17 cellular contexts compared by ENCODE assay signal in genomic region chr6:18439581-18439980, GRCh38.
"Had no signal": no experiment of that assay in that cellular context is flagged by ENCODE, and none has a peak within 500 bp of the region (broad histone marks: within the 10 kb centered on the region; RNA-seq: fewer than 3 reads in every experiment).

No MANE protein-coding gene starts in this region.

- H3K9me3 Mint-ChIP-seq: activated naive CD4-positive, alpha-beta T cell treated with anti-CD3 and anti-CD28 coated beads, Interleukin-2, amount 10 ng/mL, durations not matched to agents 7 days and 5 days; activated T-helper 2 cell treated with anti-CD3 and anti-CD28 coated beads, Interferon-gamma antibody, Interleukin-2, Interleukin-4, amounts not matched to agents 10 μg/mL and 5 μg/mL and 100 μg/mL, durations not matched to agents 14 hours and 24 hours and 36 hours; neural crest cell had no signal

- H3K4me3 ChIP-seq: colonic mucosa, lung, right lobe of liver, spleen, thyroid gland, vagina had no signal

- H3K9me3 ChIP-seq: colonic mucosa, right lobe of liver, spleen, thyroid gland, vagina had no signal

- ATAC-seq: foreskin keratinocyte, right lobe of liver, T-helper 17 cell had no signal

- H3K4me1 ChIP-seq: colonic mucosa, right lobe of liver, vagina had no signal

- H3K27me3 ChIP-seq: colonic mucosa, foreskin keratinocyte, right lobe of liver, spleen, thyroid gland, vagina had no signal

- H3K4me3 Mint-ChIP-seq: activated naive CD4-positive, alpha-beta T cell treated with anti-CD3 and anti-CD28 coated beads, Interleukin-2, amount 10 ng/mL, durations not matched to agents 7 days and 5 days; neural crest cell; T-helper 17 cell had no signal

- H3K27ac ChIP-seq: colonic mucosa, foreskin keratinocyte, right lobe of liver, spleen, thyroid gland, vagina, WERI-Rb-1 had no signal

- DNase-seq: activated CD8-positive, alpha-beta memory T cell treated with anti-CD3 and anti-CD28 coated beads, Interleukin-2, amount 50 U/mL, for 48 hours; activated naive CD4-positive, alpha-beta T cell treated with anti-CD3 and anti-CD28 coated beads, Interleukin-2, amount 10 ng/mL, durations not matched to agents 7 days and 5 days; amniotic stem cell; colonic mucosa; effector memory CD4-positive, alpha-beta T cell; foreskin keratinocyte; kidney glomerular epithelial cell; right lobe of liver; spleen; stimulated activated CD4-positive, alpha-beta T cell treated with anti-CD3 and anti-CD28 coated beads, Interleukin-1b, Interleukin-23, amount 100 ng/mL, for 48 hours; T-helper 17 cell; thyroid gland; WERI-Rb-1 had no signal

- H3K36me3 ChIP-seq: colonic mucosa, right lobe of liver, thyroid gland, vagina, WERI-Rb-1 had no signal

- H3K4me1 Mint-ChIP-seq: neural crest cell had no signal

- H3K27ac Mint-ChIP-seq: activated naive CD4-positive, alpha-beta T cell treated with anti-CD3 and anti-CD28 coated beads, Interleukin-2, amount 10 ng/mL, durations not matched to agents 7 days and 5 days; activated T-helper 2 cell treated with anti-CD3 and anti-CD28 coated beads, Interferon-gamma antibody, Interleukin-2, Interleukin-4, amounts not matched to agents 10 μg/mL and 5 μg/mL and 100 μg/mL, durations not matched to agents 14 hours and 24 hours and 36 hours; T-helper 17 cell had no signal

- H3K36me3 Mint-ChIP-seq: activated naive CD4-positive, alpha-beta T cell treated with anti-CD3 and anti-CD28 coated beads, Interleukin-2, amount 10 ng/mL, durations not matched to agents 7 days and 5 days had no signal
